18 cellular contexts compared by ENCODE assay signal in the genomic region with DNA sequence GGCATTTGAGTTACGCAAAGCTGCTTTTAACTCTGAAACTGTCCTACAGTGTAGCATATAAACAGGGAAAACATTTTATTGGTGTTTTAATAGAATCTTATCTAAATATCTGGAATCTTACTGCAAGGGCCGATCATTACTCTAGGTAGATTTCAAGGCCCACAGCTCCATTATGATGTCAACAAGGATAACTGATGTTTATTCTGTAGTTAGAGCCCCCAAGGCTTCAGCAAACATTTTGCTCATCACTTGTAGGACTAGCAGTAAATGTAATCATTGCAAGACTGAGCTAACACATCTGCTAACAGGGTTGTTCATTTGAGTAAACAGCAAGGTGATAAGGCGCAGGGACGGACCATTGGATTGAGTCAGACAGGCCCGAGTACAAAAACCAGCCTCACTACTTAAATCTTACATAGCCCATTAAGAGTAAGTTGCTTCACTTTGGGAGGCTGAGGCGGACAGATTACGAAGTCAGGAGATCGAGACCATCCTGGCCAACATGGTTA.
DNase-seq lines count a peak whose midpoint lies in the region; ATAC-seq and TF ChIP-seq lines count a peak whose summit lies in the region.
"Had no signal": no experiment of that assay in that cellular context is flagged by ENCODE, and none has a peak within 500 bp of the region (broad histone marks: within the 10 kb centered on the region; RNA-seq: fewer than 3 reads in every experiment).

No MANE protein-coding gene starts in this region.

- intact Hi-C loops in MCF 10A (cut with micrococcal nuclease) = no loop called here

- peaks cover 19% of the 10 kb centered on the region for H3K4me1 Mint-ChIP-seq in MCF 10A (ENCODE audit: insufficient read depth, unreplicated experiment)
- H3K4me1 Mint-ChIP-seq: B cell had no signal

- peak; percentile 18 to 60 for DNase-seq in T47D (ENCODE audit: low read depth in 1 of 2, low spot score in 1 of 2)
- no peak for DNase-seq in MCF 10A (ENCODE audit: unreplicated experiment)
- DNase-seq in NCI-H510A treated with DMSO at 0.1 percent for 48 hours (lab: John Stamatoyannopoulos, UW) = peak; percentile 55
- no peak for DNase-seq in left lobe of liver (ENCODE audit: low spot score)
- no peak for DNase-seq in GM03348 (ENCODE audit: low spot score)
- DNase-seq: ACHN; CD4-positive, alpha-beta T cell; EL; H7; Karpas-422; MV-4-11; NCI-H1417 treated with DMSO at 0.1 percent for 48 hours; NCI-H2227 treated with DMSO at 0.1 percent for 48 hours; NCI-H82; RPMI8226 had no signal

- H3K27me3 Mint-ChIP-seq in MCF 10A (ENCODE audit: insufficient read depth, unreplicated experiment) = no peaks in the 10 kb centered on the region
- H3K27me3 Mint-ChIP-seq: B cell; CD4-positive, alpha-beta T cell had no signal

- TF ChIP-seq CTCF in MCF 10A (IDR thresholded peaks at IDR 0.05; ENCODE audit: unreplicated experiment) = no peak

- BruUV-seq in MCF 10A (replicated peaks; lab: Mats Ljungman, UMichigan) = no TSS peak

- no peak overlapping the region for H3K27ac Mint-ChIP-seq in MCF 10A (ENCODE audit: low read depth, unreplicated experiment)
- H3K27ac Mint-ChIP-seq: B cell; CD4-positive, alpha-beta T cell had no signal

- H3K4me3 Mint-ChIP-seq in MCF 10A (ENCODE audit: unreplicated experiment) = no peak overlapping the region
- H3K4me3 Mint-ChIP-seq: B cell; CD4-positive, alpha-beta T cell had no signal

- no peaks in the 10 kb centered on the region for H3K36me3 Mint-ChIP-seq in MCF 10A (ENCODE audit: insufficient read depth, unreplicated experiment)

- peak; percentile 89 for ATAC-seq in left lobe of liver
- ATAC-seq in GM21390 (IDR thresholded peaks at IDR 0.05; ENCODE audit: unreplicated experiment) = no peak
- no peak for ATAC-seq in GM18907 (IDR thresholded peaks at IDR 0.05; ENCODE audit: unreplicated experiment)

- no peaks in the 10 kb centered on the region for H3K9me3 Mint-ChIP-seq in MCF 10A (ENCODE audit: unreplicated experiment)
- H3K9me3 Mint-ChIP-seq: CD4-positive, alpha-beta T cell had no signal

- CTCF ChIA-PET in MCF 10A (lab: Yijun Ruan, JAX) = interaction anchor here (0.6 kb wide), 1 partner anchor 685 kb away, joined by 3 read pairs; no protein-coding TSS in a partner anchor

- POLR2A ChIA-PET in MCF 10A (lab: Yijun Ruan, JAX) = interaction anchor here (0.6 to 1.3 kb wide), 3 partner anchors 15 to 675 kb away, joined by 4 to 5 read pairs (median 4); no protein-coding TSS in a partner anchor

- in situ Hi-C loops in T47D (cut with HindIII; ENCODE audit: low pct_unique_long_range_greater_than_20kb, low sequenced_read_pairs) = no loop called here

Comparison
In these comparisons a context has a peak if more than half of its experiments do, and no peak if none do; other contexts are left out.
1. DNase-seq: peak in T47D (2 of 2) and NCI-H510A treated with DMSO at 0.1 percent for 48 hours (single experiment); none in MCF 10A (single experiment), left lobe of liver (single experiment) and GM03348 (single experiment).